Comparison of ENCODE assay signal across 10 cellular contexts in genomic region chr16:11871193-11871592, GRCh38. TPM values are rescaled to one million over a fixed set of nuclear protein-coding genes. Genes with fewer than 3 reads are reported as not detected.
DNase-seq lines count a peak whose midpoint lies in the region; ATAC-seq and TF ChIP-seq lines count a peak whose summit lies in the region.
"Had no signal": no experiment of that assay in that cellular context is flagged by ENCODE, and none has a peak within 500 bp of the region (broad histone marks: within the 10 kb centered on the region; RNA-seq: fewer than 3 reads in every experiment).

No MANE protein-coding gene starts in this region.

- H3K27ac Mint-ChIP-seq in endothelial cell (ENCODE audit: unreplicated experiment) (peak overlapping the region; percentile 37), nephron progenitor cell (peak overlapping the region; percentile 92)

- TF ChIP-seq CTCF in GM06990 (IDR thresholded peaks at IDR 0.05; ENCODE audit: insufficient read depth, low read length, poor library complexity, severe bottlenecking) (peak; percentile 9), endothelial cell (IDR thresholded peaks at IDR 0.05; ENCODE audit: unreplicated experiment) (peak; percentile 20), nephron progenitor cell (IDR thresholded peaks at IDR 0.05) (no peak)

- H3K36me3 Mint-ChIP-seq in endothelial cell (ENCODE audit: low read depth, unreplicated experiment) (peaks cover 11% of the 10 kb centered on the region), nephron progenitor cell (ENCODE audit: low read depth) (peaks cover 38% of the 10 kb centered on the region)

- H3K4me3 Mint-ChIP-seq in endothelial cell (ENCODE audit: unreplicated experiment): no peak overlapping the region
- no peak overlapping the region for H3K4me3 Mint-ChIP-seq in nephron progenitor cell

- no peaks in the 10 kb centered on the region for H3K9me3 Mint-ChIP-seq in endothelial cell (ENCODE audit: unreplicated experiment)
- no peaks in the 10 kb centered on the region for H3K9me3 Mint-ChIP-seq in nephron progenitor cell

- H3K36me3 ChIP-seq in GM06990 (ENCODE audit: control insufficient read depth, insufficient read depth, low read length): peaks cover 5% of the 10 kb centered on the region

- H3K27me3 ChIP-seq in GM06990 (replicated peaks; ENCODE audit: control insufficient read depth, insufficient read depth, low read length): no peaks in the 10 kb centered on the region

- DNase-seq in GM06990 (ENCODE audit: extremely low read depth, insufficient read length) (no peak), NCI-H460 (ENCODE audit: extremely low read depth, low read depth) (peak; percentile 27), endothelial cell (ENCODE audit: low spot score) (peak; percentile 45), nephron progenitor cell (peak; percentile 13), 8988T (no peak)
- DNase-seq: activated CD4-positive, alpha-beta T cell treated with anti-CD3 and anti-CD28 coated beads, Interleukin-2, amount 50 U/mL, for 1 hour; effector CD4-positive, alpha-beta T cell; NCI-H2171 had no signal

- peaks cover 2% of the 10 kb centered on the region for H3K27me3 Mint-ChIP-seq in endothelial cell (ENCODE audit: unreplicated experiment)
- no peaks in the 10 kb centered on the region for H3K27me3 Mint-ChIP-seq in nephron progenitor cell (ENCODE audit: low read depth, poor library complexity)

- H3K4me3 ChIP-seq in GM06990 (replicated peaks; ENCODE audit: low read depth, low read length): no peak overlapping the region

- ATAC-seq in HG03342 (IDR thresholded peaks at IDR 0.05; ENCODE audit: unreplicated experiment) (no peak), HG02852 (IDR thresholded peaks at IDR 0.05; ENCODE audit: unreplicated experiment) (no peak)

- peaks cover 8% of the 10 kb centered on the region for H3K4me1 Mint-ChIP-seq in endothelial cell (ENCODE audit: unreplicated experiment)
- peaks cover 9% of the 10 kb centered on the region for H3K4me1 Mint-ChIP-seq in nephron progenitor cell

RNA-seq across cellular contexts. Expression of gene RSL1D1, which starts 19.9 kb away (rescaled TPM):
- 445 and 524 TPM in 2 replicates for total RNA-seq in NCI-H460 (2014; rRNA removed; shearing (Covaris generic))
- 370 and 441 TPM in 2 replicates for polyA plus RNA-seq in NCI-H460 (2014; cell fraction: nucleus; rRNA removed)
- 86.9 TPM for total RNA-seq in endothelial cell (ENCODE audit: unreplicated experiment)

RNA-seq across cellular contexts. Expression of gene GSPT1, which starts 44.6 kb away (rescaled TPM):
- 114 and 120 TPM in 2 replicates for total RNA-seq in NCI-H460 (2014; rRNA removed; shearing (Covaris generic))
- polyA plus RNA-seq in NCI-H460 (2014; cell fraction: nucleus; rRNA removed): 74.9 and 84.5 TPM in 2 replicates
- 99.8 TPM for total RNA-seq in endothelial cell (ENCODE audit: unreplicated experiment)

Comparison
In these comparisons a context has a peak if more than half of its experiments do, and no peak if none do; other contexts are left out.
1. DNase-seq: peak in NCI-H460 (single experiment), endothelial cell (single experiment) and nephron progenitor cell (single experiment); none in GM06990 (single experiment) and 8988T (single experiment).